Comparison of ENCODE assay signal across 10 cellular contexts in genomic region chr1:27885114-27885528, GRCh38. TPM values are rescaled to one million over a fixed set of nuclear protein-coding genes. Genes with fewer than 3 reads are reported as not detected.
A peak's percentile ranks its signal among the peaks of the same experiment; 100 is the strongest.
DNase-seq lines count a peak whose midpoint lies in the region; ATAC-seq and TF ChIP-seq lines count a peak whose summit lies in the region.
"Had no signal": no experiment of that assay in that cellular context is flagged by ENCODE, and none has a peak within 500 bp of the region (broad histone marks: within the 10 kb centered on the region; RNA-seq: fewer than 3 reads in every experiment).

No MANE protein-coding gene starts in this region.

- WGBS in lung, 2 donors, result 44 to 67% methylated on average over 8 of the region's 8 CpGs
- WGBS in thyroid gland, 2 donors, result 91 to 94% methylated on average over 8 of the region's 8 CpGs

- CTCF ChIA-PET in activated naive CD4-positive, alpha-beta T cell treated with anti-CD3 and anti-CD28 coated beads, Interleukin-2, amount 10 ng/mL, durations not matched to agents 7 days and 5 days (lab: Charles Lee), result no interaction called here

- H3K27me3 ChIP-seq in lung (ENCODE audit: control insufficient read depth, insufficient read depth) (no peaks in the 10 kb centered on the region), thyroid gland (no peaks in the 10 kb centered on the region)

- no peak for DNase-seq in activated naive CD4-positive, alpha-beta T cell treated with anti-CD3 and anti-CD28 coated beads, Interleukin-2, amount 10 ng/mL, durations not matched to agents 7 days and 5 days
- no peak for DNase-seq in activated naive CD4-positive, alpha-beta T cell treated with anti-CD3 and anti-CD28 coated beads, Interleukin-2, amount 50 U/mL, for 16 hours
- no peak for DNase-seq in activated T-helper 1 cell treated with anti-CD3 and anti-CD28 coated beads, Interleukin-12 subunit alpha, Interleukin-12 subunit beta, Interleukin-2, Interleukin-4 antibody, amounts not matched to agents 30 ng/mL and 10 ng/mL and 1 ng/mL, durations not matched to agents 14 hours and 24 hours and 36 hours (ENCODE audit: low spot score)
- DNase-seq in lung (ENCODE audit: low spot score) (no peak), thyroid gland (no peak)
- no peak for DNase-seq in activated T-cell treated with anti-CD3 and anti-CD28 coated beads, Interleukin-2, amount 50 U/mL, for 1 hour
- DNase-seq: NCI-H748 treated with DMSO at 0.1 percent for 48 hours had no signal

- H3K4me1 ChIP-seq in lung (ENCODE audit: control insufficient read depth in 2 of 2, insufficient read depth in 2 of 2, low read length in 2 of 2), result no peaks in the 10 kb centered on the region
- H3K4me1 ChIP-seq in thyroid gland, result peaks cover 0 to 14% of the 10 kb centered on the region in 2 donors

- H3K4me3 ChIP-seq in lung, result no peak overlapping the region
- no peak overlapping the region for H3K4me3 ChIP-seq in thyroid gland (replicated peaks in 1 of 3)

- peaks cover 63% of the 10 kb centered on the region for H3K36me3 Mint-ChIP-seq in activated naive CD4-positive, alpha-beta T cell treated with anti-CD3 and anti-CD28 coated beads, Interleukin-2, amount 10 ng/mL, durations not matched to agents 7 days and 5 days
- peaks cover 57% of the 10 kb centered on the region for H3K36me3 Mint-ChIP-seq in activated T-helper 1 cell treated with anti-CD3 and anti-CD28 coated beads, Interleukin-12 subunit alpha, Interleukin-12 subunit beta, Interleukin-2, Interleukin-4 antibody, amounts not matched to agents 30 ng/mL and 10 ng/mL and 1 ng/mL, durations not matched to agents 14 hours and 24 hours and 36 hours (ENCODE audit: low read depth)

- H3K36me3 ChIP-seq in lung (ENCODE audit: control insufficient read depth in 2 of 2, insufficient read depth in 2 of 2, low read length in 2 of 2), result peaks cover 0 to 22% of the 10 kb centered on the region in 2 donors
- H3K36me3 ChIP-seq in thyroid gland, result no peaks in the 10 kb centered on the region

- H3K27ac Mint-ChIP-seq in activated naive CD4-positive, alpha-beta T cell treated with anti-CD3 and anti-CD28 coated beads, Interleukin-2, amount 10 ng/mL, durations not matched to agents 7 days and 5 days, result peak overlapping the region; percentile 64
- H3K27ac Mint-ChIP-seq in activated T-helper 1 cell treated with anti-CD3 and anti-CD28 coated beads, Interleukin-12 subunit alpha, Interleukin-12 subunit beta, Interleukin-2, Interleukin-4 antibody, amounts not matched to agents 30 ng/mL and 10 ng/mL and 1 ng/mL, durations not matched to agents 14 hours and 24 hours and 36 hours, result peak overlapping the region; percentile 34

- TF ChIP-seq CTCF in lung (IDR thresholded peaks at IDR 0.05; ENCODE audit: control extremely low read depth, extremely low read depth), result no peak
- TF ChIP-seq CTCF in thyroid gland (IDR thresholded peaks at IDR 0.05), result no peak

- ATAC-seq in lung (ENCODE audit: insufficient read depth, low FRiP score) (peak; percentile 56), HG02642 (IDR thresholded peaks at IDR 0.05; ENCODE audit: poor library complexity, unreplicated experiment) (no peak), GM18498 (IDR thresholded peaks at IDR 0.05; ENCODE audit: unreplicated experiment) (no peak)

- H3K4me3 Mint-ChIP-seq in activated naive CD4-positive, alpha-beta T cell treated with anti-CD3 and anti-CD28 coated beads, Interleukin-2, amount 10 ng/mL, durations not matched to agents 7 days and 5 days, result no peak overlapping the region
- no peak overlapping the region for H3K4me3 Mint-ChIP-seq in activated T-helper 1 cell treated with anti-CD3 and anti-CD28 coated beads, Interleukin-12 subunit alpha, Interleukin-12 subunit beta, Interleukin-2, Interleukin-4 antibody, amounts not matched to agents 30 ng/mL and 10 ng/mL and 1 ng/mL, durations not matched to agents 14 hours and 24 hours and 36 hours

- TF ChIP-seq POLR2A in thyroid gland (IDR thresholded peaks at IDR 0.05), result no peak

- no peaks in the 10 kb centered on the region for H3K9me3 Mint-ChIP-seq in activated naive CD4-positive, alpha-beta T cell treated with anti-CD3 and anti-CD28 coated beads, Interleukin-2, amount 10 ng/mL, durations not matched to agents 7 days and 5 days
- H3K9me3 Mint-ChIP-seq in activated T-helper 1 cell treated with anti-CD3 and anti-CD28 coated beads, Interleukin-12 subunit alpha, Interleukin-12 subunit beta, Interleukin-2, Interleukin-4 antibody, amounts not matched to agents 30 ng/mL and 10 ng/mL and 1 ng/mL, durations not matched to agents 14 hours and 24 hours and 36 hours, result no peaks in the 10 kb centered on the region

- intact Hi-C loops in activated T-helper 1 cell treated with anti-CD3 and anti-CD28 coated beads, Interleukin-12 subunit alpha, Interleukin-12 subunit beta, Interleukin-2, Interleukin-4 antibody, amounts not matched to agents 30 ng/mL and 10 ng/mL and 1 ng/mL, durations not matched to agents 14 hours and 24 hours and 36 hours (cut with micrococcal nuclease), result no loop called here
- intact Hi-C loops in thyroid gland (cut with DNase I), result no loop called here

- H3K27ac ChIP-seq in lung (ENCODE audit: low read depth in 1 of 2, low read length in 1 of 2), result peak overlapping the region in 1 of 2 donors; percentile 93
- peak overlapping the region in 2 of 3 donors; percentile 49 to 51 for H3K27ac ChIP-seq in thyroid gland
- H3K27ac ChIP-seq: epithelial cell of prostate had no signal

- peaks cover 53% of the 10 kb centered on the region for H3K4me1 Mint-ChIP-seq in activated naive CD4-positive, alpha-beta T cell treated with anti-CD3 and anti-CD28 coated beads, Interleukin-2, amount 10 ng/mL, durations not matched to agents 7 days and 5 days
- peaks cover 63% of the 10 kb centered on the region for H3K4me1 Mint-ChIP-seq in activated T-helper 1 cell treated with anti-CD3 and anti-CD28 coated beads, Interleukin-12 subunit alpha, Interleukin-12 subunit beta, Interleukin-2, Interleukin-4 antibody, amounts not matched to agents 30 ng/mL and 10 ng/mL and 1 ng/mL, durations not matched to agents 14 hours and 24 hours and 36 hours (ENCODE audit: low read depth)

- no peaks in the 10 kb centered on the region for H3K27me3 Mint-ChIP-seq in activated naive CD4-positive, alpha-beta T cell treated with anti-CD3 and anti-CD28 coated beads, Interleukin-2, amount 10 ng/mL, durations not matched to agents 7 days and 5 days
- no peaks in the 10 kb centered on the region for H3K27me3 Mint-ChIP-seq in activated T-helper 1 cell treated with anti-CD3 and anti-CD28 coated beads, Interleukin-12 subunit alpha, Interleukin-12 subunit beta, Interleukin-2, Interleukin-4 antibody, amounts not matched to agents 30 ng/mL and 10 ng/mL and 1 ng/mL, durations not matched to agents 14 hours and 24 hours and 36 hours (ENCODE audit: insufficient read depth)

- H3K9me3 ChIP-seq in lung (ENCODE audit: control insufficient read depth in 2 of 2, insufficient read depth in 1 of 2, low read length in 1 of 2), result no peaks in the 10 kb centered on the region
- no peaks in the 10 kb centered on the region for H3K9me3 ChIP-seq in thyroid gland

RNA-seq across cellular contexts. Expression of gene THEMIS2, which starts 12.8 kb away (rescaled TPM):
- 28.7 and 33.5 TPM in 2 replicates for total RNA-seq in activated T-helper 1 cell treated with anti-CD3 and anti-CD28 coated beads, Interleukin-12 subunit alpha, Interleukin-12 subunit beta, Interleukin-2, Interleukin-4 antibody, amounts not matched to agents 30 ng/mL and 10 ng/mL and 1 ng/mL, durations not matched to agents 14 hours and 24 hours and 36 hours
- total RNA-seq in lung (100 to 1,000 TPM in 1 of 2 donors, 10 to 100 TPM in 1; 21.3 to 115 TPM), thyroid gland (10 to 100 TPM; 20.1 to 36.0 (median 25.0) TPM)
- polyA plus RNA-seq in lung, result 100 to 1,000 TPM in 1 of 2 donors, 10 to 100 TPM in 1; 29.0 to 153 TPM

RNA-seq across cellular contexts. Expression of gene RPA2, which starts 29.3 kb away (rescaled TPM):
- 96.0 and 96.5 TPM in 2 replicates for total RNA-seq in activated T-helper 1 cell treated with anti-CD3 and anti-CD28 coated beads, Interleukin-12 subunit alpha, Interleukin-12 subunit beta, Interleukin-2, Interleukin-4 antibody, amounts not matched to agents 30 ng/mL and 10 ng/mL and 1 ng/mL, durations not matched to agents 14 hours and 24 hours and 36 hours
- total RNA-seq in lung (10 to 100 TPM; 23.5 to 39.6 TPM), thyroid gland (10 to 100 TPM; 42.4 to 70.5 (median 60.4) TPM)
- polyA plus RNA-seq in lung, result 10 to 100 TPM; 24.2 to 31.0 TPM

RNA-seq across cellular contexts. Expression of gene SMPDL3B, which starts 49.7 kb away (rescaled TPM):
- 0.29 and 0.60 TPM in 2 replicates for total RNA-seq in activated T-helper 1 cell treated with anti-CD3 and anti-CD28 coated beads, Interleukin-12 subunit alpha, Interleukin-12 subunit beta, Interleukin-2, Interleukin-4 antibody, amounts not matched to agents 30 ng/mL and 10 ng/mL and 1 ng/mL, durations not matched to agents 14 hours and 24 hours and 36 hours
- total RNA-seq in lung (10 to 100 TPM; 16.5 to 17.6 TPM), thyroid gland (10 to 100 TPM; 22.3 to 37.8 (median 26.9) TPM)
- polyA plus RNA-seq in lung, result 10 to 100 TPM in 1 of 2 donors, 1 to 10 TPM in 1; 6.4 to 17.0 TPM

RNA-seq across cellular contexts. Expression of gene PPP1R8, which starts 54.5 kb away (rescaled TPM):
- 84.1 and 88.1 TPM in 2 replicates for total RNA-seq in activated T-helper 1 cell treated with anti-CD3 and anti-CD28 coated beads, Interleukin-12 subunit alpha, Interleukin-12 subunit beta, Interleukin-2, Interleukin-4 antibody, amounts not matched to agents 30 ng/mL and 10 ng/mL and 1 ng/mL, durations not matched to agents 14 hours and 24 hours and 36 hours
- total RNA-seq in lung, result 10 to 100 TPM; 32.1 to 37.0 TPM
- polyA plus RNA-seq in lung, result 10 to 100 TPM; 20.9 to 34.6 TPM
- 10 to 100 TPM; 29.2 to 34.8 (median 33.1) TPM for total RNA-seq in thyroid gland

Comparison
In these comparisons a context has a peak if more than half of its experiments do, and no peak if none do; other contexts are left out.
1. RNA of gene SMPDL3B, which starts 49.7 kb away (total RNA-seq): 22.3 to 37.8 TPM in thyroid gland and 16.5 to 17.6 TPM in lung; 0.29 to 0.60 TPM in activated T-helper 1 cell treated with anti-CD3 and anti-CD28 coated beads, Interleukin-12 subunit alpha, Interleukin-12 subunit beta, Interleukin-2, Interleukin-4 antibody, amounts not matched to agents 30 ng/mL and 10 ng/mL and 1 ng/mL, durations not matched to agents 14 hours and 24 hours and 36 hours; every median in the first group is over 10 times any median in the second.